Comparison of ENCODE assay signal across 17 cellular contexts in genomic region chr11:102393272-102393730, GRCh38. TPM values are rescaled to one million over a fixed set of nuclear protein-coding genes. Genes with fewer than 3 reads are reported as not detected.
DNase-seq lines count a peak whose midpoint lies in the region; ATAC-seq and TF ChIP-seq lines count a peak whose summit lies in the region.
"Had no signal": no experiment of that assay in that cellular context is flagged by ENCODE, and none has a peak within 500 bp of the region (broad histone marks: within the 10 kb centered on the region; RNA-seq: fewer than 3 reads in every experiment).

No MANE protein-coding gene starts in this region.

- no peak overlapping the region for H2AFZ ChIP-seq in OCI-LY7 (ENCODE audit: low read length)
- H2AFZ ChIP-seq: GM23338 had no signal

- peak overlapping the region; percentile 47 for H3K27ac ChIP-seq in OCI-LY7 (ENCODE audit: low read depth, low read length, poor library complexity, severe bottlenecking)
- H3K27ac ChIP-seq: uterus had no signal

- no peaks in the 10 kb centered on the region for H3K9me2 ChIP-seq in OCI-LY7 (ENCODE audit: insufficient read depth, low read length)

- H3K27ac Mint-ChIP-seq in activated naive CD4-positive, alpha-beta T cell treated with anti-CD3 and anti-CD28 coated beads, Interleukin-2, amount 10 ng/mL, durations not matched to agents 7 days and 5 days = peak overlapping the region; percentile 42
- H3K27ac Mint-ChIP-seq in effector memory CD8-positive, alpha-beta T cell = peak overlapping the region; percentile 77 to 80
- H3K27ac Mint-ChIP-seq in stimulated activated effector memory CD8-positive, alpha-beta T cell treated with anti-CD3 and anti-CD28 coated beads, Interleukin-12 subunit alpha, Interleukin-12 subunit beta, amount 100 ng/mL, for 72 hours = peak overlapping the region; percentile 83
- H3K27ac Mint-ChIP-seq: GM23338 had no signal

- peaks cover 75% of the 10 kb centered on the region for H3K36me3 ChIP-seq in OCI-LY7 (ENCODE audit: insufficient read depth, low read length)
- H3K36me3 ChIP-seq: uterus had no signal

- no peaks in the 10 kb centered on the region for H3K9me3 ChIP-seq in OCI-LY7 (ENCODE audit: low read length)
- H3K9me3 ChIP-seq: uterus had no signal

- no peak; the same call in 1 of the 2 replicates for TF ChIP-seq CTCF in OCI-LY7 (conservative IDR thresholded peaks at IDR 0.05; ENCODE audit: low read length)

- H3K9me3 Mint-ChIP-seq in activated naive CD4-positive, alpha-beta T cell treated with anti-CD3 and anti-CD28 coated beads, Interleukin-2, amount 10 ng/mL, durations not matched to agents 7 days and 5 days = peaks cover 9% of the 10 kb centered on the region
- no peaks in the 10 kb centered on the region for H3K9me3 Mint-ChIP-seq in effector memory CD8-positive, alpha-beta T cell
- H3K9me3 Mint-ChIP-seq in stimulated activated effector memory CD8-positive, alpha-beta T cell treated with anti-CD3 and anti-CD28 coated beads, Interleukin-12 subunit alpha, Interleukin-12 subunit beta, amount 100 ng/mL, for 72 hours = no peaks in the 10 kb centered on the region
- H3K9me3 Mint-ChIP-seq: GM23338, IgD-negative memory B cell had no signal

- ATAC-seq in effector memory CD8-positive, alpha-beta T cell (replicated peaks) = no peak
- ATAC-seq in stimulated activated effector memory CD8-positive, alpha-beta T cell treated with anti-CD3 and anti-CD28 coated beads, Interleukin-12 subunit alpha, Interleukin-12 subunit beta, amount 100 ng/mL, for 72 hours = no peak
- ATAC-seq in HG03378 (IDR thresholded peaks at IDR 0.05; ENCODE audit: unreplicated experiment) = no peak
- ATAC-seq: GM23338 had no signal

- no peak overlapping the region for H3K4me3 Mint-ChIP-seq in activated naive CD4-positive, alpha-beta T cell treated with anti-CD3 and anti-CD28 coated beads, Interleukin-2, amount 10 ng/mL, durations not matched to agents 7 days and 5 days
- H3K4me3 Mint-ChIP-seq in effector memory CD8-positive, alpha-beta T cell = no peak overlapping the region
- H3K4me3 Mint-ChIP-seq in stimulated activated effector memory CD8-positive, alpha-beta T cell treated with anti-CD3 and anti-CD28 coated beads, Interleukin-12 subunit alpha, Interleukin-12 subunit beta, amount 100 ng/mL, for 72 hours = no peak overlapping the region
- H3K4me3 Mint-ChIP-seq: GM23338, IgD-negative memory B cell had no signal

- H3K79me2 ChIP-seq in OCI-LY7 (ENCODE audit: insufficient read depth, low read depth, low read length) = peaks cover 15% of the 10 kb centered on the region

- no peak for DNase-seq in activated naive CD4-positive, alpha-beta T cell treated with anti-CD3 and anti-CD28 coated beads, Interleukin-2, amount 10 ng/mL, durations not matched to agents 7 days and 5 days
- no peak for DNase-seq in activated naive CD4-positive, alpha-beta T cell (lab: John Stamatoyannopoulos, UW)
- DNase-seq in OCI-LY7 (ENCODE audit: low spot score) (peak; percentile 16), NCI-H2227 treated with DMSO at 0.1 percent for 48 hours (lab: John Stamatoyannopoulos, UW) (no peak), NCI-H748 treated with DMSO at 0.1 percent for 48 hours (lab: John Stamatoyannopoulos, UW) (no peak)
- DNase-seq in effector memory CD8-positive, alpha-beta T cell = no peak
- no peak for DNase-seq in stimulated activated effector memory CD8-positive, alpha-beta T cell treated with anti-CD3 and anti-CD28 coated beads, Interleukin-12 subunit alpha, Interleukin-12 subunit beta, amount 100 ng/mL, for 72 hours (ENCODE audit: low spot score in 2 of 2)
- DNase-seq: activated gamma-delta T cell treated with Interleukin-2 at 50 U/mL for 16 hours; mammary epithelial cell; NCI-H1417; occipital lobe; RPMI8226; stimulated activated naive CD4-positive, alpha-beta T cell treated with Interleukin-2 at 50 U/mL for 16 hours; uterus had no signal

- H3K27me3 Mint-ChIP-seq in activated naive CD4-positive, alpha-beta T cell treated with anti-CD3 and anti-CD28 coated beads, Interleukin-2, amount 10 ng/mL, durations not matched to agents 7 days and 5 days = no peaks in the 10 kb centered on the region
- no peaks in the 10 kb centered on the region for H3K27me3 Mint-ChIP-seq in effector memory CD8-positive, alpha-beta T cell
- H3K27me3 Mint-ChIP-seq: IgD-negative memory B cell had no signal

- CTCF ChIA-PET in activated naive CD4-positive, alpha-beta T cell treated with anti-CD3 and anti-CD28 coated beads, Interleukin-2, amount 10 ng/mL, durations not matched to agents 7 days and 5 days (lab: Charles Lee) = interaction anchor here (0.8 to 5.9 kb wide), 10 partner anchors 9 to 273 kb away, joined by 3 to 45 read pairs (median 7); no protein-coding TSS in a partner anchor
- CTCF ChIA-PET in OCI-LY7 (lab: Charles Lee; ENCODE audit: unreplicated experiment) = interaction anchor here (0.7 to 1.1 kb wide), 4 partner anchors 15 to 106 kb away, joined by 3 read pairs; no protein-coding TSS in a partner anchor

- H3K36me3 Mint-ChIP-seq in activated naive CD4-positive, alpha-beta T cell treated with anti-CD3 and anti-CD28 coated beads, Interleukin-2, amount 10 ng/mL, durations not matched to agents 7 days and 5 days = peaks cover 47% of the 10 kb centered on the region
- H3K36me3 Mint-ChIP-seq in effector memory CD8-positive, alpha-beta T cell (ENCODE audit: insufficient read depth) = peaks cover 24% of the 10 kb centered on the region
- peaks cover 74% of the 10 kb centered on the region for H3K36me3 Mint-ChIP-seq in stimulated activated effector memory CD8-positive, alpha-beta T cell treated with anti-CD3 and anti-CD28 coated beads, Interleukin-12 subunit alpha, Interleukin-12 subunit beta, amount 100 ng/mL, for 72 hours

- H4K20me1 ChIP-seq in OCI-LY7 (ENCODE audit: insufficient read depth, low read length) = no peaks in the 10 kb centered on the region

- no TSS peak for BruUV-seq in OCI-LY7 (replicated peaks; lab: Mats Ljungman, UMichigan)

- H3K4me1 ChIP-seq in OCI-LY7 (ENCODE audit: insufficient read depth, low read length, poor library complexity, severe bottlenecking) = peaks cover 42% of the 10 kb centered on the region
- H3K4me1 ChIP-seq: uterus had no signal

- intact Hi-C loops in OCI-LY7 (cut with micrococcal nuclease; ENCODE audit: unreplicated experiment) = loop anchor here (5.0 kb wide), 1 partner anchor 219 kb away; no protein-coding TSS in a partner anchor

- H3K4me1 Mint-ChIP-seq in activated naive CD4-positive, alpha-beta T cell treated with anti-CD3 and anti-CD28 coated beads, Interleukin-2, amount 10 ng/mL, durations not matched to agents 7 days and 5 days = peaks cover 26% of the 10 kb centered on the region
- peaks cover 12 to 24% of the 10 kb centered on the region in 2 donors for H3K4me1 Mint-ChIP-seq in effector memory CD8-positive, alpha-beta T cell (ENCODE audit: low read depth in 2 of 2)
- H3K4me1 Mint-ChIP-seq in stimulated activated effector memory CD8-positive, alpha-beta T cell treated with anti-CD3 and anti-CD28 coated beads, Interleukin-12 subunit alpha, Interleukin-12 subunit beta, amount 100 ng/mL, for 72 hours = peaks cover 31% of the 10 kb centered on the region
- H3K4me1 Mint-ChIP-seq: GM23338 had no signal

- H3K4me3 ChIP-seq in OCI-LY7 (ENCODE audit: low read depth, low read length, poor library complexity, severe bottlenecking) = no peak overlapping the region
- H3K4me3 ChIP-seq: GM23338, uterus had no signal

- POLR2A ChIA-PET in OCI-LY7 (lab: Charles Lee) = interaction anchor here (0.9 to 2.6 kb wide), 12 partner anchors 11 to 99 kb away, joined by 3 to 11 read pairs (median 5); partner anchors contain the start of gene TMEM123

- peak overlapping the region; percentile 30; the same call in 1 of the 2 replicates for H3K4me2 ChIP-seq in OCI-LY7 (ENCODE audit: low read length)
- H3K4me2 ChIP-seq: GM23338 had no signal

RNA-seq across cellular contexts. Expression of gene BIRC2, which starts 46.3 kb away (rescaled TPM):
- total RNA-seq in OCI-LY7 (2014; rRNA removed; shearing (Covaris generic)) = 32.6 and 38.0 TPM in 2 replicates
- total RNA-seq in OCI-LY7 (2022) = 36.1 and 40.7 TPM in 2 replicates

RNA-seq across cellular contexts. Expression of gene TMEM123, which starts 59.3 kb away (rescaled TPM):
- 83.3 and 127 TPM in 2 replicates for total RNA-seq in OCI-LY7 (2014; rRNA removed; shearing (Covaris generic))
- 232 and 261 TPM in 2 replicates for total RNA-seq in OCI-LY7 (2022)
